8 cellular contexts compared by ENCODE assay signal in the genomic region with DNA sequence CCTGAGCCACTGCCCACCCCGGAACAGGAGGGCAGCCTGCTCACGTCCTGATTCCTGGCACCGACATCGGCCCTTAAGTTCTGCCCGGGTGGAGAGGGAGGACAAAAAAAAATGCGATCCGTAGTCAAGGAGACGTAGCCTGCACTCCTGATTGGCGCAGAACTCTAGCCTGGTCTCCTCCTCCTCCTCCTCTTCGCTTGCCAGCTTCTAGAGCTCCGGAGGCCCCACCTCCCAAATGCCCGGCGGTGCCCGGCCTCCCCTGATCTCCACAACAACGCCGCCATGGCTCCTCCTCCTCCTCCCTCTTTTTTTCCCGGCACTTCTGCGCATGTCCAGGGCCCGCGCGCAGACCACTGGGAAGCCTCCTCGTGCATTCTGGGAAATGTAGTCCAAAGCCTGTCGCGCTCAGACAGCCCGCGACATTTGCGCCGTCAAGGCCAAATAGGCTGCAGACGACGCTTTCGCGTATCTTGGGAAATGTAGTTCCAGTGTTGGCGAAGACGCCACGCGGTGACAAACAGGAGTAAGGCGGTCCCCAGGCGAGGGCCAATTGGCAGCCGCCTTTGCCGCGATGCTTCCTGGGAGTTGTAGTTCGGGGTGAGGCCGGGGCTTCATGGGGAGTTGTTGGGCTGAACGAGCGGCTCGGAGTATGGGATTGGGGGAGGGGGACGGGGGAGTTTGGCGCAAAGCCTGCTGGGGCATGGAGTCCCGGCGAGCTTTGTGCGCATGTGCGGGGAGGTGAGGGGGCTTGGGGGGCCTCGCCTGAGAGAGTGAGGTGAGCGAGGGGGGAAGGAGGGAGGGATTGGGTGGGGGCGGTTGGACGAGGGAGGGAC. TPM values are rescaled to one million over a fixed set of nuclear protein-coding genes. Genes with fewer than 3 reads are reported as not detected.
A peak's percentile ranks its signal among the peaks of the same experiment; 100 is the strongest.
DNase-seq lines count a peak whose midpoint lies in the region; ATAC-seq and TF ChIP-seq lines count a peak whose summit lies in the region.

A gene (plus strand): TSS at position 705 of the 833 bp plus-strand sequence. CDS start 5,625 bp downstream, outside the sequence.

- peak within 1 kb of the TSS; percentile 30 to 90 (median 86) for H3K27ac ChIP-seq in heart right ventricle
- peak within 1 kb of the TSS; percentile 94 for H3K27ac ChIP-seq in upper lobe of right lung

- no peaks in the 10 kb centered on the region for H3K27me3 Mint-ChIP-seq in T-helper 1 cell treated with Interleukin-12 subunit alpha and Interleukin-12 subunit beta and Interleukin-4 antibody, amounts not matched to agents 30 μg/mL and 1 μg/mL, for 36 hours (ENCODE audit: low read depth)

- H3K27me3 ChIP-seq in heart right ventricle (no peaks in the 10 kb centered on the region), upper lobe of right lung (no peaks in the 10 kb centered on the region)

- H3K36me3 Mint-ChIP-seq in T-helper 1 cell treated with Interleukin-12 subunit alpha and Interleukin-12 subunit beta and Interleukin-4 antibody, amounts not matched to agents 30 μg/mL and 1 μg/mL, for 36 hours (ENCODE audit: low read depth) = no peaks in the 10 kb centered on the region

- no peak for TF ChIP-seq CTCF in GM13976 (IDR thresholded peaks at IDR 0.05; ENCODE audit: borderline replicate concordance, control extremely low read depth, extremely low read depth, insufficient read depth, missing control alignments)
- TF ChIP-seq CTCF in heart right ventricle (IDR thresholded peaks at IDR 0.05) = no peak
- no peak for TF ChIP-seq CTCF in upper lobe of right lung (IDR thresholded peaks at IDR 0.05)

- H3K9me3 Mint-ChIP-seq in T-helper 1 cell treated with Interleukin-12 subunit alpha and Interleukin-12 subunit beta and Interleukin-4 antibody, amounts not matched to agents 30 μg/mL and 1 μg/mL, for 36 hours = no peaks in the 10 kb centered on the region

- H3K36me3 ChIP-seq in heart right ventricle (peaks cover 0 to 2% (median 0%) of the 10 kb centered on the region in 9 donors), upper lobe of right lung (no peaks in the 10 kb centered on the region)

- peaks cover 27% of the 10 kb centered on the region for H3K4me1 Mint-ChIP-seq in T-helper 1 cell treated with Interleukin-12 subunit alpha and Interleukin-12 subunit beta and Interleukin-4 antibody, amounts not matched to agents 30 μg/mL and 1 μg/mL, for 36 hours (ENCODE audit: low read depth)

- 0% methylated on average over 56 of the region's 56 CpGs for WGBS in heart right ventricle, 2 donors

- ATAC-seq in HG02870 (IDR thresholded peaks at IDR 0.05; ENCODE audit: unreplicated experiment) = peak; percentile 91
- ATAC-seq in heart right ventricle = peak; percentile 93 to 97 (median 96)
- peak; percentile 89 for ATAC-seq in upper lobe of right lung

- H3K4me1 ChIP-seq in heart right ventricle (peaks cover 0 to 29% (median 17%) of the 10 kb centered on the region in 9 donors), upper lobe of right lung (peaks cover 26% of the 10 kb centered on the region)

- in situ Hi-C loops in GM13976 (cut with MboI; ENCODE audit: low sequenced_read_pairs, unreplicated experiment) = no loop called here

- intact Hi-C loops in heart right ventricle (cut with DNase I) = loop anchor here in 6 of 10 donors (1.0 to 10.0 kb wide), 5 partner anchors 17 to 174 kb away; a partner anchor contains a TSS
- intact Hi-C loops in posterior cingulate gyrus (cut with DNase I) = loop anchor here (1.0 kb wide), 1 partner anchor 19 kb away; a partner anchor contains a TSS
- intact Hi-C loops in upper lobe of right lung (cut with DNase I) = no loop called here

- H3K4me3 ChIP-seq in heart right ventricle = peak within 1 kb of the TSS; percentile 36 to 70 (median 64)
- peak within 1 kb of the TSS; percentile 62 for H3K4me3 ChIP-seq in upper lobe of right lung

- H3K27ac Mint-ChIP-seq in T-helper 1 cell treated with Interleukin-12 subunit alpha and Interleukin-12 subunit beta and Interleukin-4 antibody, amounts not matched to agents 30 μg/mL and 1 μg/mL, for 36 hours = peak within 1 kb of the TSS; percentile 88

- peak; percentile 99 for DNase-seq in GM13976 (ENCODE audit: low spot score)
- peak; percentile 100 for DNase-seq in NCI-H146 treated with DMSO at 0.1 percent for 48 hours (lab: John Stamatoyannopoulos, UW; ENCODE audit: unreplicated experiment)
- DNase-seq in amniotic stem cell (lab: John Stamatoyannopoulos, UW) = peak; percentile 99
- DNase-seq in heart right ventricle = peak; percentile 99
- peak; percentile 99 to 100 (median 100) for DNase-seq in posterior cingulate gyrus
- DNase-seq in upper lobe of right lung = peak; percentile 99

- H3K9me3 ChIP-seq in heart right ventricle (no peaks in the 10 kb centered on the region), upper lobe of right lung (no peaks in the 10 kb centered on the region)

- peak within 1 kb of the TSS; percentile 91 for H3K4me3 Mint-ChIP-seq in T-helper 1 cell treated with Interleukin-12 subunit alpha and Interleukin-12 subunit beta and Interleukin-4 antibody, amounts not matched to agents 30 μg/mL and 1 μg/mL, for 36 hours

RNA-seq across cellular contexts. Expression of the gene that starts here (rescaled TPM):
- total RNA-seq in heart right ventricle = 10 to 100 TPM; 15.1 to 25.1 (median 22.2) TPM
- 10 to 100 TPM; 22.8 to 25.6 TPM for polyA plus RNA-seq in heart right ventricle
- total RNA-seq in upper lobe of right lung = 37.3 TPM

Comparison
In these comparisons a context has a peak if more than half of its experiments do, and no peak if none do; other contexts are left out.
1. Peak in every context shown above with its lines: DNase-seq, ATAC-seq, H3K4me3 ChIP-seq and H3K27ac ChIP-seq.